ENCODE assay signal across 1 cellular context in the genomic region with DNA sequence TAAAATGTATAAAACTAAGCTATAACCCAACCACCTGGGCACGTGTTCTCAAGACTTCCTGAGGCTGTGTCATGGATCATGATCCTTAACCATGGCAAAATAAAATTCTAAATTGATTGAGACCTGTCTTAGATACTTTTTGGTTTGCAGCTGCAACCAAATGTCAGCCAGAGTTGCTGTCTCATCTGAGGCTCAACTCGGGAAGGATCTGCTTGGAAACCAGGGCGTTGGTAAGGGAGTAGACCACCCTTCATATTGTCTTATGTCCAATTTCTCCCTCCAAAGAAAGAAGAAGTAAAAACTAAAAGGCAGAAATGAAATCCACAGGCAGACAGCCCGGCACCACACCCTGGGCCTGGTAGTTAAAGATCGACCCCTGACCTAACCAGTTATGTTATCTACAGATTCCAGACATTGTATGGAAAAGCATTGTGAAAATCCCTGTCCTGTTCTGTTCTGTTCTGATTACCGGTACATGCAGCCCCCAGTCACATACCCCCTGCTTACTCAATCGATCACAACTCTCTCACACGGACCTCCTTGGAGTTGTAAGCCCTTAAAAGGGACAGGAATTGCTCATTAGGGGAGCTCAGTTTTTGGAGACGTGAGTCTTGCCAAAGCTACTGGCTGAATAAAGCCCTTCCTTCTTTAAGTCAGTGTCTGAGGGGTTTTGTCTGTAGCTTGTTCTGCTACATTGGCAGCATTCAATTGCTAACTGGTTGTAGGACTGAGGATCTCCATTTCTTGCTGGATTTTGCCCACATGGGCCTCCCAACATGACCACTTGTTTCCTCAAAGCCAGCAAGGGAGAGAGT.
A peak's percentile ranks its signal among the peaks of the same experiment; 100 is the strongest.
TF ChIP-seq lines count a peak whose summit lies in the region.

No MANE protein-coding gene starts in this region.

TF ChIP-seq in K562, 482 proteins besides CTCF, POLR2A, EP300 and RAD21 (continued from another document and continues in another):
- TF ChIP-seq ZNF695 (CRISPR knock-in tag; IDR thresholded peaks at IDR 0.05): no peak
- TF ChIP-seq, protein P1, sequence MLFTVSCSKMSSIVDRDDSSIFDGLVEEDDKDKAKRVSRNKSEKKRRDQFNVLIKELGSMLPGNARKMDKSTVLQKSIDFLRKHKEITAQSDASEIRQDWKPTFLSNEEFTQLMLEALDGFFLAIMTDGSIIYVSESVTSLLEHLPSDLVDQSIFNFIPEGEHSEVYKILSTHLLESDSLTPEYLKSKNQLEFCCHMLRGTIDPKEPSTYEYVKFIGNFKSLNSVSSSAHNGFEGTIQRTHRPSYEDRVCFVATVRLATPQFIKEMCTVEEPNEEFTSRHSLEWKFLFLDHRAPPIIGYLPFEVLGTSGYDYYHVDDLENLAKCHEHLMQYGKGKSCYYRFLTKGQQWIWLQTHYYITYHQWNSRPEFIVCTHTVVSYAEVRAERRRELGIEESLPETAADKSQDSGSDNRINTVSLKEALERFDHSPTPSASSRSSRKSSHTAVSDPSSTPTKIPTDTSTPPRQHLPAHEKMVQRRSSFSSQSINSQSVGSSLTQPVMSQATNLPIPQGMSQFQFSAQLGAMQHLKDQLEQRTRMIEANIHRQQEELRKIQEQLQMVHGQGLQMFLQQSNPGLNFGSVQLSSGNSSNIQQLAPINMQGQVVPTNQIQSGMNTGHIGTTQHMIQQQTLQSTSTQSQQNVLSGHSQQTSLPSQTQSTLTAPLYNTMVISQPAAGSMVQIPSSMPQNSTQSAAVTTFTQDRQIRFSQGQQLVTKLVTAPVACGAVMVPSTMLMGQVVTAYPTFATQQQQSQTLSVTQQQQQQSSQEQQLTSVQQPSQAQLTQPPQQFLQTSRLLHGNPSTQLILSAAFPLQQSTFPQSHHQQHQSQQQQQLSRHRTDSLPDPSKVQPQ (CRISPR knock-in tag; IDR thresholded peaks at IDR 0.05; ENCODE audit: borderline replicate concordance): no peak
- TF ChIP-seq PHB2 (IDR thresholded peaks at IDR 0.05; ENCODE audit: low read depth): peak; percentile 76; the same call in 1 of the 2 replicates
- TF ChIP-seq HEY1 (CRISPR knock-in tag; IDR thresholded peaks at IDR 0.05; ENCODE audit: borderline replicate concordance): no peak
- TF ChIP-seq JUND (IDR thresholded peaks at IDR 0.05; ENCODE audit: borderline replicate concordance, low read depth, low read length): peak; percentile 19; the same call in 1 of the 2 replicates
- TF ChIP-seq JUND (tag; IDR thresholded peaks at IDR 0.05; ENCODE audit: borderline replicate concordance, low read depth, low read length): no peak; the same call in 2 of the 3 replicates
- TF ChIP-seq SMARCA4 (IDR thresholded peaks at IDR 0.05): peak; percentile 93
- TF ChIP-seq MTA1 (IDR thresholded peaks at IDR 0.05; ENCODE audit: borderline replicate concordance): peak; percentile 75; the same call in 1 of the 2 replicates
- no peak for TF ChIP-seq FOXP1 (CRISPR knock-in tag; IDR thresholded peaks at IDR 0.05)
- peak; percentile 48 for TF ChIP-seq ATF7 (IDR thresholded peaks at IDR 0.05)
- peak; percentile 29; the same call in 1 of the 2 replicates for TF ChIP-seq NR1H2 (CRISPR knock-in tag; IDR thresholded peaks at IDR 0.05)
- TF ChIP-seq MXI1 (IDR thresholded peaks at IDR 0.05; ENCODE audit: low read depth, low read length): no peak
- TF ChIP-seq CXXC5 (CRISPR knock-in tag; IDR thresholded peaks at IDR 0.05): peak; percentile 57
- peak in 1 of 2 experiments; percentile 6; a peak in 1 of 4 replicates for TF ChIP-seq MAZ (CRISPR knock-in tag; conservative IDR thresholded peaks at IDR 0.05 in 1 of 2, IDR thresholded peaks at IDR 0.05 in 1 of 2)
- TF ChIP-seq LEF1 (IDR thresholded peaks at IDR 0.05): peak; percentile 82; the same call in 1 of the 2 replicates
- peak; percentile 92 for TF ChIP-seq CBFA2T2 (conservative IDR thresholded peaks at IDR 0.05)
- TF ChIP-seq HNRNPL (IDR thresholded peaks at IDR 0.05; ENCODE audit: low read depth, low read length): no peak
- TF ChIP-seq, protein P2, sequence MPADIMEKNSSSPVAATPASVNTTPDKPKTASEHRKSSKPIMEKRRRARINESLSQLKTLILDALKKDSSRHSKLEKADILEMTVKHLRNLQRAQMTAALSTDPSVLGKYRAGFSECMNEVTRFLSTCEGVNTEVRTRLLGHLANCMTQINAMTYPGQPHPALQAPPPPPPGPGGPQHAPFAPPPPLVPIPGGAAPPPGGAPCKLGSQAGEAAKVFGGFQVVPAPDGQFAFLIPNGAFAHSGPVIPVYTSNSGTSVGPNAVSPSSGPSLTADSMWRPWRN (IDR thresholded peaks at IDR 0.05; ENCODE audit: low read depth): peak; percentile 44; the same call in 1 of the 2 replicates
- peak; percentile 84 for TF ChIP-seq TEAD4 (IDR thresholded peaks at IDR 0.05; ENCODE audit: low read length)
- TF ChIP-seq TEAD4 (CRISPR knock-in tag; IDR thresholded peaks at IDR 0.05; ENCODE audit: borderline replicate concordance): no peak
- no peak for TF ChIP-seq NR4A1 (CRISPR knock-in tag; IDR thresholded peaks at IDR 0.05)
- peak; percentile 73; the same call in 1 of the 2 replicates for TF ChIP-seq NR4A1 (tag; IDR thresholded peaks at IDR 0.05)
- TF ChIP-seq ZNF584 (CRISPR knock-in tag; IDR thresholded peaks at IDR 0.05; ENCODE audit: low read depth): no peak
- TF ChIP-seq ZBTB8A (IDR thresholded peaks at IDR 0.05; ENCODE audit: partially characterized antibody): no peak
- no peak for TF ChIP-seq ZNF324 (CRISPR knock-in tag; IDR thresholded peaks at IDR 0.05)
- TF ChIP-seq NR2C2 (CRISPR knock-in tag; IDR thresholded peaks at IDR 0.05): peak; percentile 72; the same call in 1 of the 2 replicates
- TF ChIP-seq NR2C2 (tag; IDR thresholded peaks at IDR 0.05): peak; percentile 81
- TF ChIP-seq NFE2 (IDR thresholded peaks at IDR 0.05; ENCODE audit: low read depth): peak; percentile 29; the same call in 1 of the 2 replicates
- no peak for TF ChIP-seq PCBP2 (IDR thresholded peaks at IDR 0.05; ENCODE audit: low read depth, low read length, poor library complexity, severe bottlenecking)
- peak; percentile 51; the same call in 1 of the 2 replicates for TF ChIP-seq NCOA1 (IDR thresholded peaks at IDR 0.05; ENCODE audit: low read depth)
- TF ChIP-seq TARDBP (IDR thresholded peaks at IDR 0.05): peak; percentile 47; the same call in 1 of the 2 replicates
- peak; percentile 82 for TF ChIP-seq CCNT2 (IDR thresholded peaks at IDR 0.05; ENCODE audit: borderline replicate concordance, extremely low read depth, insufficient read length, low read depth, low read length)
- TF ChIP-seq SLC30A9 (CRISPR knock-in tag; IDR thresholded peaks at IDR 0.05): no peak
- TF ChIP-seq FOXM1 (IDR thresholded peaks at IDR 0.05; ENCODE audit: low read depth): peak; percentile 63
- TF ChIP-seq FOXM1 (CRISPR knock-in tag; IDR thresholded peaks at IDR 0.05; ENCODE audit: low read depth): no peak
- no peak for TF ChIP-seq ZNF143 (CRISPR knock-in tag; IDR thresholded peaks at IDR 0.05)
- no peak for TF ChIP-seq RBM17 (IDR thresholded peaks at IDR 0.05; ENCODE audit: borderline replicate concordance, low read depth, low read length)
- TF ChIP-seq ZNF239 (CRISPR knock-in tag; IDR thresholded peaks at IDR 0.05): no peak; the same call in 1 of the 2 replicates
- 0 out of 2 replicates have a peak, but pooled peaks have one; percentile 72 for TF ChIP-seq SMAD3 (CRISPR knock-in tag; conservative IDR thresholded peaks at IDR 0.05)
- peak; percentile 74; the same call in 1 of the 2 replicates for TF ChIP-seq PYGO2 (tag; IDR thresholded peaks at IDR 0.05)
- peak; percentile 73; the same call in 1 of the 2 replicates for TF ChIP-seq ZNF79 (CRISPR knock-in tag; IDR thresholded peaks at IDR 0.05; ENCODE audit: low read depth)
- peak; percentile 71 for TF ChIP-seq NFIC (IDR thresholded peaks at IDR 0.05)
- TF ChIP-seq KLF6 (CRISPR knock-in tag; IDR thresholded peaks at IDR 0.05; ENCODE audit: borderline replicate concordance): 0 out of 2 replicates have a peak, but pooled peaks have one; percentile 33
- peak; percentile 51; the same call in 1 of the 2 replicates for TF ChIP-seq ETV5 (CRISPR knock-in tag; IDR thresholded peaks at IDR 0.05; ENCODE audit: low read depth)
- TF ChIP-seq PTRF (tag; IDR thresholded peaks at IDR 0.05): no peak
- TF ChIP-seq SRF (CRISPR knock-in tag; IDR thresholded peaks at IDR 0.05): peak in 1 of 2 experiments; percentile 3; a peak in 1 of 4 replicates
- TF ChIP-seq FOSL1 (tag; conservative IDR thresholded peaks at IDR 0.05): peak; percentile 44; the same call in 1 of the 2 replicates
- TF ChIP-seq, protein P3, sequence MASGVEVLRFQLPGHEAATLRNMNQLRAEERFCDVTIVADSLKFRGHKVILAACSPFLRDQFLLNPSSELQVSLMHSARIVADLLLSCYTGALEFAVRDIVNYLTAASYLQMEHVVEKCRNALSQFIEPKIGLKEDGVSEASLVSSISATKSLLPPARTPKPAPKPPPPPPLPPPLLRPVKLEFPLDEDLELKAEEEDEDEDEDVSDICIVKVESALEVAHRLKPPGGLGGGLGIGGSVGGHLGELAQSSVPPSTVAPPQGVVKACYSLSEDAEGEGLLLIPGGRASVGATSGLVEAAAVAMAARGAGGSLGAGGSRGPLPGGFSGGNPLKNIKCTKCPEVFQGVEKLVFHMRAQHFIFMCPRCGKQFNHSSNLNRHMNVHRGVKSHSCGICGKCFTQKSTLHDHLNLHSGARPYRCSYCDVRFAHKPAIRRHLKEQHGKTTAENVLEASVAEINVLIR (CRISPR knock-in tag; IDR thresholded peaks at IDR 0.05): 0 out of 2 replicates have a peak, but pooled peaks have one; percentile 5
- peak; percentile 66; the same call in 1 of the 2 replicates for TF ChIP-seq KLF1 (tag; IDR thresholded peaks at IDR 0.05)
- peak; percentile 75 to 90; a peak in 3 of 4 replicates for TF ChIP-seq RCOR1 (IDR thresholded peaks at IDR 0.05; ENCODE audit: borderline replicate concordance in 1 of 2, low read depth in 2 of 2, low read length in 2 of 2)
- no peak for TF ChIP-seq CBX2 (IDR thresholded peaks at IDR 0.05; ENCODE audit: insufficient read depth, low read length, poor library complexity, severe bottlenecking)
- peak; percentile 95 for TF ChIP-seq TCF3 (CRISPR knock-in tag; IDR thresholded peaks at IDR 0.05)
- peak; percentile 33; the same call in 1 of the 2 replicates for TF ChIP-seq HDAC8 (tag; IDR thresholded peaks at IDR 0.05)
- peak; percentile 28; the same call in 1 of the 2 replicates for TF ChIP-seq ZNF197 (CRISPR knock-in tag; IDR thresholded peaks at IDR 0.05; ENCODE audit: low read depth)
